ENCODE assay signal across 23 cellular contexts in genomic region chr11:126490261-126490660, GRCh38.
"Had no signal": no experiment of that assay in that cellular context is flagged by ENCODE, and none has a peak within 500 bp of the region (broad histone marks: within the 10 kb centered on the region; RNA-seq: fewer than 3 reads in every experiment).

No MANE protein-coding gene starts in this region.

- DNase-seq: activated B cell treated with CpG ODN at 0.5 μM for 24 hours; activated CD4-positive, alpha-beta T cell treated with anti-CD3 and anti-CD28 coated beads for 1 hour; activated CD4-positive, alpha-beta T cell treated with anti-CD3 and anti-CD28 coated beads, Interleukin-2, amount 10 ng/mL, durations not matched to agents 24 days and 14 days; activated CD4-positive, alpha-beta T cell treated with anti-CD3 and anti-CD28 coated beads, Interleukin-2, amount 50 U/mL, for 48 hours; activated CD8-positive, alpha-beta memory T cell treated with anti-CD3 and anti-CD28 coated beads, Interleukin-2, amount 10 ng/mL, durations not matched to agents 7 days and 5 days; activated gamma-delta T cell; activated naive CD4-positive, alpha-beta T cell treated with anti-CD3 and anti-CD28 coated beads, Interleukin-2, amount 10 ng/mL, durations not matched to agents 7 days and 5 days; activated naive CD8-positive, alpha-beta T cell treated with anti-CD3 and anti-CD28 coated beads for 36 hours; activated T-cell treated with anti-CD3 and anti-CD28 coated beads, Interleukin-2, amount 50 U/mL, for 24 hours; brain microvascular endothelial cell; KG1; NCI-H1092; NCI-H1417; NCI-H1930; NCI-H2107; NCI-H2171 treated with DMSO at 0.1 percent for 48 hours; NCI-H345; NCI-H510A; SHP77 treated with DMSO at 0.1 percent for 48 hours; T-helper 17 cell; T-helper 9 cell had no signal

- H3K9me3 ChIP-seq: Peyer's patch had no signal

- H3K36me3 ChIP-seq: brain microvascular endothelial cell, cardiac muscle cell, Peyer's patch had no signal

- H3K4me1 ChIP-seq: Peyer's patch had no signal

- H3K27ac ChIP-seq: brain microvascular endothelial cell, cardiac muscle cell, Peyer's patch had no signal

- H3K4me3 ChIP-seq: cardiac muscle cell, Peyer's patch had no signal

- ATAC-seq: activated CD8-positive, alpha-beta memory T cell treated with anti-CD3 and anti-CD28 coated beads, Interleukin-2, amount 10 ng/mL, durations not matched to agents 7 days and 5 days; T-helper 17 cell had no signal

- H3K27me3 ChIP-seq: brain microvascular endothelial cell, Peyer's patch had no signal
